ENCODE assay signal across 8 cellular contexts in the genomic region with DNA sequence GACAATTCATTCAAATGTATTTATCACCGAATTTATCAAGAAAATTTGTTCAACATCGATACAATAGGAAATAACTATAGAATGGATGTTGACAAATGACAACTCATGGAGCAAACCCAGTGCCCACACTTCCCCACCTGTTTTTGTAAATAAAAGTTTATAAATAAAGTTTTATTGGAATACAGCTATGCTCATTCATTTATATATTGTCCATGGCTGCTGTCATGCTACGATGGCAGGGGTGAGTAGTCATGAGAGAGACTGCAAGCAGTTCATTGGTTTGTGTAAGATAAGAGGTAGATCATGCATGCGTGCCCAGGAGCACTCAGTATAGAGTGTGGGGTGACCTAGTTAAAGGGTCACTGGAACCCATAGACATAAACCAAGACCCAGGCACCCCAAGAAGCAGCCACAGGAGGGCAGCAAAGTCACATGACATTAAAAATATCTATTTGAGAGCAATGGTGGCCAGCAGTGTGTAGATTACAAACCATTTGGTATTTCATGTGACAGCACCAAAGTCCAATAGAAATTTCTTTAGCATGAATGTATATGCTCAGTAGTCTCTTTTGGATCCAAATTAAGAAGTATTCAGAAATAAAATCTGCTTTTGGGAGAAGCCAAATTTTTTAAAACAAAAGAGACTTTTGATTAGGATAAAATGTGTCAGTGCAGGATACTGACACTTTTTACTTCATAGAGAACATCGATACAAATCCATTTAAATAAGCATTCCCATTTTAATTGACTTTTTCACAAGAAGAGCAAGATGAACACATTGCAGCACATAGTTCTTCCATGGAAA.
DNase-seq lines count a peak whose midpoint lies in the region; ATAC-seq and TF ChIP-seq lines count a peak whose summit lies in the region.

No MANE protein-coding gene starts in this region.

- H3K27me3 Mint-ChIP-seq in activated CD8-positive, alpha-beta T cell treated with anti-CD3 and anti-CD28 coated beads, Interleukin-2, amount 10 ng/mL, durations not matched to agents 7 days and 5 days (ENCODE audit: low read depth), result no peaks in the 10 kb centered on the region
- H3K27me3 Mint-ChIP-seq in activated T-helper 2 cell treated with anti-CD3 and anti-CD28 coated beads, Interferon-gamma antibody, Interleukin-2, Interleukin-4, amounts not matched to agents 10 μg/mL and 5 μg/mL and 100 μg/mL, durations not matched to agents 14 hours and 24 hours and 36 hours (ENCODE audit: low read depth), result no peaks in the 10 kb centered on the region

- no peak overlapping the region for H3K4me3 Mint-ChIP-seq in activated CD8-positive, alpha-beta T cell treated with anti-CD3 and anti-CD28 coated beads, Interleukin-2, amount 10 ng/mL, durations not matched to agents 7 days and 5 days
- H3K4me3 Mint-ChIP-seq in activated T-helper 2 cell treated with anti-CD3 and anti-CD28 coated beads, Interferon-gamma antibody, Interleukin-2, Interleukin-4, amounts not matched to agents 10 μg/mL and 5 μg/mL and 100 μg/mL, durations not matched to agents 14 hours and 24 hours and 36 hours (ENCODE audit: low read depth), result no peak overlapping the region

- no peak for TF ChIP-seq POLR2A in upper lobe of left lung (IDR thresholded peaks at IDR 0.05)

- no peak overlapping the region for H3K27ac ChIP-seq in upper lobe of left lung

- H3K4me1 Mint-ChIP-seq in activated CD8-positive, alpha-beta T cell treated with anti-CD3 and anti-CD28 coated beads, Interleukin-2, amount 10 ng/mL, durations not matched to agents 7 days and 5 days (ENCODE audit: low read depth), result no peaks in the 10 kb centered on the region
- no peaks in the 10 kb centered on the region for H3K4me1 Mint-ChIP-seq in activated T-helper 2 cell treated with anti-CD3 and anti-CD28 coated beads, Interferon-gamma antibody, Interleukin-2, Interleukin-4, amounts not matched to agents 10 μg/mL and 5 μg/mL and 100 μg/mL, durations not matched to agents 14 hours and 24 hours and 36 hours (ENCODE audit: low read depth)

- 89 to 92% methylated on average over 5 of the region's 5 CpGs for WGBS in upper lobe of left lung, 2 donors

- CTCF ChIA-PET in activated CD8-positive, alpha-beta T cell treated with anti-CD3 and anti-CD28 coated beads, Interleukin-2, amount 10 ng/mL, durations not matched to agents 7 days and 5 days (lab: Charles Lee), result interaction anchor here (1.0 kb wide), 1 partner anchor 443 kb away, joined by 3 read pairs; no protein-coding TSS in a partner anchor

- no peaks in the 10 kb centered on the region for H3K36me3 Mint-ChIP-seq in activated CD8-positive, alpha-beta T cell treated with anti-CD3 and anti-CD28 coated beads, Interleukin-2, amount 10 ng/mL, durations not matched to agents 7 days and 5 days (ENCODE audit: low read depth)
- no peaks in the 10 kb centered on the region for H3K36me3 Mint-ChIP-seq in activated T-helper 2 cell treated with anti-CD3 and anti-CD28 coated beads, Interferon-gamma antibody, Interleukin-2, Interleukin-4, amounts not matched to agents 10 μg/mL and 5 μg/mL and 100 μg/mL, durations not matched to agents 14 hours and 24 hours and 36 hours (ENCODE audit: low read depth)

- H3K9me3 Mint-ChIP-seq in activated CD8-positive, alpha-beta T cell treated with anti-CD3 and anti-CD28 coated beads, Interleukin-2, amount 10 ng/mL, durations not matched to agents 7 days and 5 days (ENCODE audit: insufficient read depth), result peaks cover 5% of the 10 kb centered on the region
- no peaks in the 10 kb centered on the region for H3K9me3 Mint-ChIP-seq in activated T-helper 2 cell treated with anti-CD3 and anti-CD28 coated beads, Interferon-gamma antibody, Interleukin-2, Interleukin-4, amounts not matched to agents 10 μg/mL and 5 μg/mL and 100 μg/mL, durations not matched to agents 14 hours and 24 hours and 36 hours

- H3K4me3 ChIP-seq in upper lobe of left lung, result no peak overlapping the region

- H3K36me3 ChIP-seq in upper lobe of left lung, result no peaks in the 10 kb centered on the region

- DNase-seq in NCI-H345 (lab: John Stamatoyannopoulos, UW) (peak; percentile 19), NCI-H345 treated with DMSO at 0.1 percent for 48 hours (lab: John Stamatoyannopoulos, UW; ENCODE audit: unreplicated experiment) (no peak), HuH-7 (ENCODE audit: low spot score) (peak; percentile 22), inferior parietal cortex (ENCODE audit: extremely low spot score) (peak; percentile 20), upper lobe of left lung (no peak)
- peak; percentile 38 for DNase-seq in activated CD8-positive, alpha-beta T cell treated with anti-CD3 and anti-CD28 coated beads, Interleukin-2, amount 10 ng/mL, durations not matched to agents 7 days and 5 days
- DNase-seq in activated T-helper 2 cell treated with anti-CD3 and anti-CD28 coated beads, Interferon-gamma antibody, Interleukin-2, Interleukin-4, amounts not matched to agents 10 μg/mL and 5 μg/mL and 100 μg/mL, durations not matched to agents 14 hours and 24 hours and 36 hours (ENCODE audit: low spot score), result no peak

- H3K9me3 ChIP-seq in upper lobe of left lung, result peaks cover 0 to 4% (median 0%) of the 10 kb centered on the region in 4 donors

- intact Hi-C loops in activated T-helper 2 cell treated with anti-CD3 and anti-CD28 coated beads, Interferon-gamma antibody, Interleukin-2, Interleukin-4, amounts not matched to agents 10 μg/mL and 5 μg/mL and 100 μg/mL, durations not matched to agents 14 hours and 24 hours and 36 hours (cut with micrococcal nuclease), result loop anchor here (10.0 kb wide), 2 partner anchors 441 to 1319 kb away; no protein-coding TSS in a partner anchor

- no peak overlapping the region for H3K27ac Mint-ChIP-seq in activated CD8-positive, alpha-beta T cell treated with anti-CD3 and anti-CD28 coated beads, Interleukin-2, amount 10 ng/mL, durations not matched to agents 7 days and 5 days
- no peak overlapping the region for H3K27ac Mint-ChIP-seq in activated T-helper 2 cell treated with anti-CD3 and anti-CD28 coated beads, Interferon-gamma antibody, Interleukin-2, Interleukin-4, amounts not matched to agents 10 μg/mL and 5 μg/mL and 100 μg/mL, durations not matched to agents 14 hours and 24 hours and 36 hours

- TF ChIP-seq CTCF in upper lobe of left lung (IDR thresholded peaks at IDR 0.05), result peak in 5 of 6 experiments; percentile 14 to 48 (median 29)

- no peaks in the 10 kb centered on the region for H3K27me3 ChIP-seq in upper lobe of left lung

- no peak for TF ChIP-seq EP300 in upper lobe of left lung (IDR thresholded peaks at IDR 0.05)

- ATAC-seq in activated CD8-positive, alpha-beta T cell treated with anti-CD3 and anti-CD28 coated beads, Interleukin-2, amount 10 ng/mL, durations not matched to agents 7 days and 5 days, result no peak
- no peak for ATAC-seq in upper lobe of left lung (ENCODE audit: low FRiP score in 2 of 2)
- ATAC-seq in HG03045 (IDR thresholded peaks at IDR 0.05; ENCODE audit: unreplicated experiment), result no peak

- POLR2A ChIA-PET in activated CD8-positive, alpha-beta T cell treated with anti-CD3 and anti-CD28 coated beads, Interleukin-2, amount 10 ng/mL, durations not matched to agents 7 days and 5 days (lab: Charles Lee), result no interaction called here

- H3K4me1 ChIP-seq in upper lobe of left lung, result peaks cover 0 to 3% (median 0%) of the 10 kb centered on the region in 4 donors

Comparison
In these comparisons a context has a peak if more than half of its experiments do, and no peak if none do; other contexts are left out.
1. DNase-seq: peak in NCI-H345 (single experiment), HuH-7 (single experiment), activated CD8-positive, alpha-beta T cell treated with anti-CD3 and anti-CD28 coated beads, Interleukin-2, amount 10 ng/mL, durations not matched to agents 7 days and 5 days (single experiment) and inferior parietal cortex (single experiment); none in NCI-H345 treated with DMSO at 0.1 percent for 48 hours (single experiment), upper lobe of left lung (0 of 2) and activated T-helper 2 cell treated with anti-CD3 and anti-CD28 coated beads, Interferon-gamma antibody, Interleukin-2, Interleukin-4, amounts not matched to agents 10 μg/mL and 5 μg/mL and 100 μg/mL, durations not matched to agents 14 hours and 24 hours and 36 hours (single experiment).